In the genomic region with DNA sequence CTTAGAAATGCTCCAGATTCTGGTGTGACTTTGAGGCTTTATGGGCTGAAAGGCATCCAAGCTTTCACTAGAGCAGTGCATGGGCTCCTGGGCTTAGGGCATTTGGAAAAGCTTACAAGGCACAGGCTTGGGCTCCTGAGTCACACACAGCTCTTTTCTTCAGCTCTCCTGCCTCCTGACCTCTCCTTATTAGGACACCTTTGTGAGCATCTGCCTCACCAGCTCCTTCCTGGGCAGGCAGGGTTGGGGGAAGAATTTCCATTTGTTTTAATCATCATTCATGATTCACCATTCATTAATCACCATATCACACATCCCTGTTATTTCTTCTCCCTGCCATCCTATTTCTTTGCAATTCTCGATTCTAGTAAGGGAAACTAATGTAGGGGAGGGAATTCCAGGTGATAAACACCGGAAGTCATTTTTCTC, we compare ENCODE assay signal across 11 cellular contexts.
DNase-seq lines count a peak whose midpoint lies in the region; ATAC-seq lines count a peak whose summit lies in the region.
"Had no signal": no experiment of that assay in that cellular context is flagged by ENCODE, and none has a peak within 500 bp of the region (broad histone marks: within the 10 kb centered on the region; RNA-seq: fewer than 3 reads in every experiment).

No MANE protein-coding gene starts in this region.

- peaks cover 32% of the 10 kb centered on the region for H3K4me1 Mint-ChIP-seq in stimulated activated naive CD8-positive, alpha-beta T cell treated with anti-CD3 and anti-CD28 coated beads, Interleukin-15, amount 100 ng/mL, for 72 hours

- no peak overlapping the region for H3K4me3 Mint-ChIP-seq in stimulated activated naive CD8-positive, alpha-beta T cell treated with anti-CD3 and anti-CD28 coated beads, Interleukin-15, amount 100 ng/mL, for 72 hours
- H3K4me3 Mint-ChIP-seq: activated naive CD8-positive, alpha-beta T cell had no signal

- H3K27me3 Mint-ChIP-seq in stimulated activated naive CD8-positive, alpha-beta T cell treated with anti-CD3 and anti-CD28 coated beads, Interleukin-15, amount 100 ng/mL, for 72 hours: peaks cover 50% of the 10 kb centered on the region

- no peaks in the 10 kb centered on the region for H3K9me3 Mint-ChIP-seq in stimulated activated naive CD8-positive, alpha-beta T cell treated with anti-CD3 and anti-CD28 coated beads, Interleukin-15, amount 100 ng/mL, for 72 hours

- DNase-seq in stimulated activated naive CD8-positive, alpha-beta T cell treated with anti-CD3 and anti-CD28 coated beads, Interleukin-15, Interleukin-2, amounts not matched to agents 100 U/mL and 50 U/mL, for 24 hours: no peak
- no peak for DNase-seq in stimulated activated naive CD8-positive, alpha-beta T cell treated with anti-CD3 and anti-CD28 coated beads, Interleukin-15, amount 100 ng/mL, for 72 hours
- peak; percentile 51 for DNase-seq in amniotic stem cell (lab: John Stamatoyannopoulos, UW)
- peak; percentile 77 for DNase-seq in iris pigment epithelial cell (ENCODE audit: low read depth)
- DNase-seq in superior temporal gyrus (ENCODE audit: extremely low spot score): no peak
- DNase-seq: NCI-H1436 treated with DMSO at 0.1 percent for 48 hours, right lobe of liver had no signal

- H3K27ac Mint-ChIP-seq in stimulated activated naive CD8-positive, alpha-beta T cell treated with anti-CD3 and anti-CD28 coated beads, Interleukin-15, amount 100 ng/mL, for 72 hours: no peak overlapping the region
- H3K27ac Mint-ChIP-seq: activated naive CD8-positive, alpha-beta T cell had no signal

- ATAC-seq in stimulated activated naive CD8-positive, alpha-beta T cell treated with anti-CD3 and anti-CD28 coated beads, Interleukin-15, Interleukin-2, amounts not matched to agents 100 U/mL and 50 U/mL, for 24 hours: peak; percentile 84
- no peak for ATAC-seq in stimulated activated naive CD8-positive, alpha-beta T cell treated with anti-CD3 and anti-CD28 coated beads, Interleukin-15, amount 100 ng/mL, for 72 hours
- ATAC-seq in HG02852 (IDR thresholded peaks at IDR 0.05; ENCODE audit: unreplicated experiment) (no peak), HG02981 (IDR thresholded peaks at IDR 0.05; ENCODE audit: unreplicated experiment) (no peak), HG02870 (IDR thresholded peaks at IDR 0.05; ENCODE audit: unreplicated experiment) (no peak)
- ATAC-seq: right lobe of liver had no signal

Comparison
In these comparisons a context has a peak if more than half of its experiments do, and no peak if none do; other contexts are left out.
1. DNase-seq: peak in amniotic stem cell (single experiment) and iris pigment epithelial cell (single experiment); none in stimulated activated naive CD8-positive, alpha-beta T cell treated with anti-CD3 and anti-CD28 coated beads, Interleukin-15, Interleukin-2, amounts not matched to agents 100 U/mL and 50 U/mL, for 24 hours (single experiment), stimulated activated naive CD8-positive, alpha-beta T cell treated with anti-CD3 and anti-CD28 coated beads, Interleukin-15, amount 100 ng/mL, for 72 hours (0 of 2) and superior temporal gyrus (single experiment).